ENCODE assay signal across 12 cellular contexts in the genomic region with DNA sequence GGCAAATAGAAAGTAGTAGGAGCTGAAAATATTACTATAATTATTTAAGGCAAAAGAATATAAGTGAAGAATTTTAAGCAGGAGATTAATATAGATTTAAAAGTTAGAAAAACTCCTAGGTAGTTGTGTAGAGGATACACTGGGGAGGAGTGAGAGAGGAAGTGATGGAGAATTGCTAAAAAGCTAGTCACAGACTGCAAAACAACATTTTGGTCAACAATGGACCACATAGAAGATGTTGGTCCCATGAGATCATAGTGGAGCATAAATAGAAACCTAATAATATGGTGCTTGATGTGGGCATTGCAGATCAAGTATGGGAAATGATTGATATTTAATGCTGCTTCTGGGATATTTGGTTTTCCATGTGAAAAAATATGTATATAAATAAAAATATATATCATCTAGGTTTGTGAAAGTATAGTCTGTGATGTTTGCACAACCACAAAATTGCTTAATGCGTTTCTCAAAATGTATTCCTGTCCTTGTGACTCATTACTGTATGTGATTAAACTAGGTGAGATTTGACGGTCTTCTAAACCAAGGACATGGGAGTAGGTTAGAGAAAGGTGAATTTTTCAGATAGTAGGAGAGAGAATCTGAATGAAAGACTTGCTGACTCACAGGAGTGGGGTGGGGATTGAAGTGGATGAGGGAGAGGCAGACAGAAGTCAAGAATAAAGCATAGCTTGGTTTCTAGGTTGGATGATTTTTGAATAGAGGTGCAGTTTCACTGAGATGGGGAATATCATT.
DNase-seq lines count a peak whose midpoint lies in the region; ATAC-seq lines count a peak whose summit lies in the region.
"Had no signal": no experiment of that assay in that cellular context is flagged by ENCODE, and none has a peak within 500 bp of the region (broad histone marks: within the 10 kb centered on the region; RNA-seq: fewer than 3 reads in every experiment).

No MANE protein-coding gene starts in this region.

- DNase-seq in stimulated activated CD4-positive, alpha-beta T cell treated with anti-CD3 and anti-CD28 coated beads, Interleukin-15, amount 100 ng/mL, for 24 hours = peak; percentile 9
- DNase-seq in stimulated activated CD4-positive, alpha-beta T cell treated with anti-CD3 and anti-CD28 coated beads, Interleukin-4, amount 100 ng/mL, for 4 hours = no peak
- peak; percentile 86 for DNase-seq in amniotic epithelial cell (ENCODE audit: low read depth)
- DNase-seq in NCI-H524 treated with DMSO at 0.1 percent for 48 hours (lab: John Stamatoyannopoulos, UW) = no peak
- no peak for DNase-seq in T-helper 9 cell
- DNase-seq in NCI-H2107 treated with DMSO at 0.1 percent for 48 hours (lab: John Stamatoyannopoulos, UW; ENCODE audit: unreplicated experiment) = no peak
- no peak for DNase-seq in NCI-H1105 (lab: John Stamatoyannopoulos, UW)
- DNase-seq: immature natural killer cell, NCI-H2227 treated with DMSO at 0.1 percent for 48 hours, SHP77 had no signal

- peak; percentile 60 for ATAC-seq in HG02938 (IDR thresholded peaks at IDR 0.05; ENCODE audit: unreplicated experiment)
- ATAC-seq: HCT116 had no signal

Comparison
In these comparisons a context has a peak if more than half of its experiments do, and no peak if none do; other contexts are left out.
1. DNase-seq: peak in stimulated activated CD4-positive, alpha-beta T cell treated with anti-CD3 and anti-CD28 coated beads, Interleukin-15, amount 100 ng/mL, for 24 hours (single experiment) and amniotic epithelial cell (single experiment); none in stimulated activated CD4-positive, alpha-beta T cell treated with anti-CD3 and anti-CD28 coated beads, Interleukin-4, amount 100 ng/mL, for 4 hours (0 of 2), NCI-H524 treated with DMSO at 0.1 percent for 48 hours (single experiment), T-helper 9 cell (single experiment), NCI-H2107 treated with DMSO at 0.1 percent for 48 hours (single experiment) and NCI-H1105 (single experiment).